In the genomic region with DNA sequence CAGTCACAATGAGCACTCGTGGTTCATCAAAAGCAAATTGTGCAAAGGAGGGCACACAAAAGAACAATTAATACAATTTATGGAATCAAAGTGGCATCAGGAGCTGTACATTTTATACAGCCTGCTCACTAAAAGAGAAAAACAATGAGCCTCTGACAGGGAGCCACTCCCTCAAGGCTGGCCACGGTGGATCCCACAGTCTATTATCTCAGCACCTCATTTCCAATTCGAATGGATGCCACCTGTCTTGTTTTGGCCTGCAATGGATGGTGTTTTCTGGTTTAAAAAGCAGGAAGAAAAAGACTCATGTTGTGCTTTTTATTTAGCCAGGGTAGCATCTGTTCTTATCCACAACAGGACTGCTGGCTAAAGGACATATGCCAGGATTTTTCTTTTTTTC, we compare ENCODE assay signal across 10 cellular contexts.
"Had no signal": no experiment of that assay in that cellular context is flagged by ENCODE, and none has a peak within 500 bp of the region (broad histone marks: within the 10 kb centered on the region; RNA-seq: fewer than 3 reads in every experiment).

No MANE protein-coding gene starts in this region.

- H3K27me3 ChIP-seq: right lobe of liver, testis, upper lobe of right lung had no signal

- H3K4me1 ChIP-seq: right lobe of liver had no signal

- H3K9me3 ChIP-seq: right lobe of liver, testis, upper lobe of right lung had no signal

- H3K27ac ChIP-seq: right lobe of liver, upper lobe of right lung had no signal

- FAIRE-seq: bronchial epithelial cell had no signal

- H3K36me3 ChIP-seq: right lobe of liver, upper lobe of right lung had no signal

- H3K4me2 ChIP-seq: smooth muscle cell had no signal

- DNase-seq: activated CD4-positive, CD25-positive, alpha-beta regulatory T cell treated with anti-CD3 and anti-CD28 coated beads, Interleukin-2, amount 50 U/mL, for 72 hours; activated naive CD4-positive, alpha-beta T cell treated with Interleukin-2 at 50 U/mL for 16 hours; activated T-cell treated with anti-CD3 and anti-CD28 coated beads for 4 hours; aorta; right lobe of liver; T-cell; testis; upper lobe of right lung had no signal

- H3K4me3 ChIP-seq: right lobe of liver, smooth muscle cell, testis, upper lobe of right lung had no signal
